In the genomic region with DNA sequence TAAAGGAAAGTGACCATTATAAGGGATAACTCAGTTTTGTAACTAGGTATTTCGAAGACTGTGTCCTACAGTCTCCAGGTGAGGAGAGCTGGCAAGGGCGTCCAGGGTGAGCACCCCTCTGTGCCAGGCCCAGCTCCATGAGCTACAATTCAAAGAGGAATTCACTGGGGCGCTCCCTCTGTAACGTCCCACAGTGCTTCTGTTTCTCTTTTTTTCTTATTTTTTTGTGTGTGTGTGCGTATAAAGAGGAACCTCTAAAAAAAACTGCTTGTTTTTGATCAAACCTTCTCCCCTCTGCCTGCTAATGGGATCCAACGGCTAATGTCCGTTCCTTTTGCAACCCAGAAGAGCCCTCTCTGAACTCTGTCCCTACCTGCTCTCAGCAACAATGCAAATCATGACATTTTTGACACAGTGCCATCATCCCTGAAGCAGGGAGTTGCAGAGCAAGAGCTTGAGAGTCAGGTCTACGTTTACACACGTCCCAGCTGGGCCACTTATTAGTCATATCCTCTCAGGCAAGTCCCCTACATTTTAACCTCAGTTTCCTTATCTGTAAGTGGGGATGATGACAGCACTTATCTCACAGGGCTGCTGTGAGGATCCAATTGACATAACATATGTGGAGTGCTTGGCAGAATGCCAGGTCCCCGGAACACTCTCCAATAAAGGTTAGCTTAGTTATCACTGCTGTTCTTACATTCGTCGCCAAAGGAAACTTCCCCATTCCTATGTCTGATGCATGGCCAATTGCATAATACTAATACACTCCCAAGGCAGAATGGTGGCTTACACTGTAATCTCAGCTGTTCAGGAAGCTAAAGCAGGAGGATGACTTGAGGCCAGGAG, we compare ENCODE assay signal across 8 cellular contexts. TPM values are rescaled to one million over a fixed set of nuclear protein-coding genes. Genes with fewer than 3 reads are reported as not detected.
DNase-seq lines count a peak whose midpoint lies in the region; ATAC-seq, FAIRE-seq and TF ChIP-seq lines count a peak whose summit lies in the region.

No MANE protein-coding gene starts in this region.

- H3K27me3 ChIP-seq in HL-60 (ENCODE audit: insufficient read depth, poor library complexity, severe bottlenecking) (no peaks in the 10 kb centered on the region), brain microvascular endothelial cell (replicated peaks) (no peaks in the 10 kb centered on the region), lower lobe of right lung (ENCODE audit: low read depth) (no peaks in the 10 kb centered on the region)

- no peak for FAIRE-seq in A549 (lab: Jason Lieb, UNC)

- H3K4me3 ChIP-seq in A549 (no peak overlapping the region), HL-60 (replicated peaks; ENCODE audit: insufficient read depth, low read length) (no peak overlapping the region), brain microvascular endothelial cell (ENCODE audit: low read depth, low read length) (no peak overlapping the region), lower lobe of right lung (no peak overlapping the region)

- H3K4me1 ChIP-seq in A549 (peaks cover 25% of the 10 kb centered on the region), lower lobe of right lung (peaks cover 17% of the 10 kb centered on the region)

- intact Hi-C loops in lower lobe of right lung (cut with DNase I): no loop called here

- TF ChIP-seq RAD21 in A549 (conservative IDR thresholded peaks at IDR 0.05 in 1 of 2, IDR thresholded peaks at IDR 0.05 in 1 of 2): 0 out of 5 replicates have a peak, but pooled peaks of 1 of the 2 experiments have one; percentile 4

- 30% methylated on average over 12 of the region's 12 CpGs for WGBS in A549 (ENCODE audit: missing lambda C conversion rate)

- peaks cover 34% of the 10 kb centered on the region for H3K36me3 ChIP-seq in brain microvascular endothelial cell (replicated peaks)
- peaks cover 80% of the 10 kb centered on the region for H3K36me3 ChIP-seq in lower lobe of right lung

- no peaks in the 10 kb centered on the region for H3K9me3 ChIP-seq in A549
- H3K9me3 ChIP-seq in lower lobe of right lung: no peaks in the 10 kb centered on the region

- ATAC-seq in A549 (peak; percentile 86 to 97), lower lobe of right lung (peak; percentile 95 to 96)

- DNase-seq in A549 (ENCODE audit: low read depth in 1 of 2, low spot score in 1 of 2) (peak; percentile 46 to 85), GM13976 (ENCODE audit: low spot score) (peak; percentile 81), HL-60 (ENCODE audit: low read depth in 1 of 2, low spot score in 1 of 2) (peak; percentile 90 to 94), brain microvascular endothelial cell (peak; percentile 100), lower lobe of right lung (peak; percentile 94), ureter (ENCODE audit: low spot score) (peak; percentile 94), NCI-H774 (lab: John Stamatoyannopoulos, UW) (no peak)

- in situ Hi-C loops in GM13976 (cut with MboI; ENCODE audit: low sequenced_read_pairs, unreplicated experiment) (no loop called here), brain microvascular endothelial cell (cut with HindIII; ENCODE audit: low pct_ligation_motif_present, low sequenced_read_pairs) (no loop called here)

- TF ChIP-seq CTCF in A549 (IDR thresholded peaks at IDR 0.05) (no peak), GM13976 (IDR thresholded peaks at IDR 0.05; ENCODE audit: borderline replicate concordance, control extremely low read depth, extremely low read depth, insufficient read depth, missing control alignments) (no peak), HL-60 (IDR thresholded peaks at IDR 0.05; ENCODE audit: insufficient read depth, low read length) (no peak), brain microvascular endothelial cell (IDR thresholded peaks at IDR 0.05; ENCODE audit: low read depth, low read length, missing control alignments) (peak; percentile 2), lower lobe of right lung (IDR thresholded peaks at IDR 0.05) (no peak)

- CTCF ChIA-PET in A549 (lab: Yijun Ruan, JAX): interaction anchor here (0.6 to 1.3 kb wide), 4 partner anchors 17 to 230 kb away, joined by 3 to 6 read pairs (median 4); no protein-coding TSS in a partner anchor

- POLR2A ChIA-PET in A549 (lab: Yijun Ruan, JAX): interaction anchor here (1.0 to 1.4 kb wide), 5 partner anchors 10 to 62 kb away, joined by 3 to 8 read pairs (median 4); a partner anchor contains a TSS

- H3K4me2 ChIP-seq in A549: peak overlapping the region; percentile 56

- TF ChIP-seq EP300 in A549 (IDR thresholded peaks at IDR 0.05): no peak

- H3K27ac ChIP-seq in A549 (peak overlapping the region; percentile 63 to 84; a peak in 5 of 6 replicates), HL-60 (replicated peaks) (peak overlapping the region; percentile 39), brain microvascular endothelial cell (peak overlapping the region; percentile 58), lower lobe of right lung (peak overlapping the region; percentile 75)

- TF ChIP-seq POLR2A in A549 (IDR thresholded peaks at IDR 0.05; ENCODE audit: low read length): no peak

TF ChIP-seq in A549, 52 proteins besides CTCF, POLR2A, EP300 and RAD21:
- TF ChIP-seq JUNB (IDR thresholded peaks at IDR 0.05) (peak; percentile 46; the same call in 1 of the 2 replicates), CEBPB (IDR thresholded peaks at IDR 0.05) (peak; percentile 50 to 78; a peak in 3 of 4 replicates), FOSL2 (IDR thresholded peaks at IDR 0.05) (no peak; the same call in 1 of the 2 replicates), FOSL2 (CRISPR knock-in tag; IDR thresholded peaks at IDR 0.05) (peak; percentile 65), HOXB13 (CRISPR knock-in tag; IDR thresholded peaks at IDR 0.05; ENCODE audit: low read depth) (no peak), GATA3 (IDR thresholded peaks at IDR 0.05; ENCODE audit: borderline replicate concordance) (peak; percentile 37; the same call in 1 of the 2 replicates), KDM1A (IDR thresholded peaks at IDR 0.05; ENCODE audit: low read depth) (no peak), SMC3 (IDR thresholded peaks at IDR 0.05) (peak; percentile 22; the same call in 1 of the 3 replicates)
- TF ChIP-seq, protein P1, sequence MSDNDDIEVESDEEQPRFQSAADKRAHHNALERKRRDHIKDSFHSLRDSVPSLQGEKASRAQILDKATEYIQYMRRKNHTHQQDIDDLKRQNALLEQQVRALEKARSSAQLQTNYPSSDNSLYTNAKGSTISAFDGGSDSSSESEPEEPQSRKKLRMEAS (IDR thresholded peaks at IDR 0.05): 0 out of 2 replicates have a peak, but pooled peaks have one; percentile 24

TF ChIP-seq in PFSK-1, 5 proteins besides CTCF, POLR2A, EP300 and RAD21 (continues in another document):
- TF ChIP-seq SIN3A (IDR thresholded peaks at IDR 0.05; ENCODE audit: borderline replicate concordance, insufficient read depth, low read length) (peak; percentile 79; the same call in 1 of the 2 replicates), POLR2AphosphoS5 (IDR thresholded peaks at IDR 0.05; ENCODE audit: low read depth, low read length) (no peak)
- TF ChIP-seq, protein P2, sequence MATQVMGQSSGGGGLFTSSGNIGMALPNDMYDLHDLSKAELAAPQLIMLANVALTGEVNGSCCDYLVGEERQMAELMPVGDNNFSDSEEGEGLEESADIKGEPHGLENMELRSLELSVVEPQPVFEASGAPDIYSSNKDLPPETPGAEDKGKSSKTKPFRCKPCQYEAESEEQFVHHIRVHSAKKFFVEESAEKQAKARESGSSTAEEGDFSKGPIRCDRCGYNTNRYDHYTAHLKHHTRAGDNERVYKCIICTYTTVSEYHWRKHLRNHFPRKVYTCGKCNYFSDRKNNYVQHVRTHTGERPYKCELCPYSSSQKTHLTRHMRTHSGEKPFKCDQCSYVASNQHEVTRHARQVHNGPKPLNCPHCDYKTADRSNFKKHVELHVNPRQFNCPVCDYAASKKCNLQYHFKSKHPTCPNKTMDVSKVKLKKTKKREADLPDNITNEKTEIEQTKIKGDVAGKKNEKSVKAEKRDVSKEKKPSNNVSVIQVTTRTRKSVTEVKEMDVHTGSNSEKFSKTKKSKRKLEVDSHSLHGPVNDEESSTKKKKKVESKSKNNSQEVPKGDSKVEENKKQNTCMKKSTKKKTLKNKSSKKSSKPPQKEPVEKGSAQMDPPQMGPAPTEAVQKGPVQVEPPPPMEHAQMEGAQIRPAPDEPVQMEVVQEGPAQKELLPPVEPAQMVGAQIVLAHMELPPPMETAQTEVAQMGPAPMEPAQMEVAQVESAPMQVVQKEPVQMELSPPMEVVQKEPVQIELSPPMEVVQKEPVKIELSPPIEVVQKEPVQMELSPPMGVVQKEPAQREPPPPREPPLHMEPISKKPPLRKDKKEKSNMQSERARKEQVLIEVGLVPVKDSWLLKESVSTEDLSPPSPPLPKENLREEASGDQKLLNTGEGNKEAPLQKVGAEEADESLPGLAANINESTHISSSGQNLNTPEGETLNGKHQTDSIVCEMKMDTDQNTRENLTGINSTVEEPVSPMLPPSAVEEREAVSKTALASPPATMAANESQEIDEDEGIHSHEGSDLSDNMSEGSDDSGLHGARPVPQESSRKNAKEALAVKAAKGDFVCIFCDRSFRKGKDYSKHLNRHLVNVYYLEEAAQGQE (IDR thresholded peaks at IDR 0.05; ENCODE audit: insufficient read depth in 1 of 2, low read depth in 2 of 2, low read length in 2 of 2): peak in 1 of 2 experiments; percentile 26; a peak in 1 of 4 replicates

RNA-seq across cellular contexts. Expression of a gene that starts 16.9 kb away (rescaled TPM):
- 31.6 and 38.0 TPM in 2 replicates for polyA plus RNA-seq in A549 (2011; rRNA removed)
- polyA plus RNA-seq in A549 (2012; cell fraction: cytosol; rRNA removed): 38.4 and 40.1 TPM in 2 replicates
- polyA plus RNA-seq in A549 (2012; cell fraction: nucleus; rRNA removed): 44.8 and 50.3 TPM in 2 replicates
- 24.9 to 27.2 TPM (median 26.8 TPM) in 3 replicates for polyA plus RNA-seq in A549 (2017; fragmentation: RNase III; extraction: RNeasy Plus Mini Kit Qiagen cat#74134 plus additional on column Dnase treatment)
- 47.1 and 48.2 TPM in 2 replicates for polyA minus RNA-seq in A549 (2011; rRNA and poly(A)+ RNA removed)
- 115 TPM for polyA plus RNA-seq in PFSK-1 (2012; ENCODE audit: insufficient read length, low read depth)
- 65.4 TPM for total RNA-seq in lower lobe of right lung
- total RNA-seq in ureter: 147 TPM

RNA-seq across cellular contexts. Expression of a gene that starts 54.0 kb away (rescaled TPM):
- polyA plus RNA-seq in A549 (2011; rRNA removed): 115 and 143 TPM in 2 replicates
- 241 and 269 TPM in 2 replicates for polyA plus RNA-seq in A549 (2012; cell fraction: cytosol; rRNA removed)
- polyA plus RNA-seq in A549 (2012; cell fraction: nucleus; rRNA removed): 93.8 and 119 TPM in 2 replicates
- polyA plus RNA-seq in A549 (2017; fragmentation: RNase III; extraction: RNeasy Plus Mini Kit Qiagen cat#74134 plus additional on column Dnase treatment): 171 to 204 TPM (median 179 TPM) in 3 replicates
- polyA minus RNA-seq in A549 (2011; rRNA and poly(A)+ RNA removed): 87.4 and 95.5 TPM in 2 replicates
- polyA plus RNA-seq in PFSK-1 (2012; ENCODE audit: insufficient read length, low read depth): 221 TPM
- 80.3 TPM for total RNA-seq in lower lobe of right lung
- 104 TPM for total RNA-seq in ureter

RNA-seq across cellular contexts. Expression of a gene that starts 54.4 kb away (rescaled TPM):
- polyA plus RNA-seq in A549 (2011; rRNA removed): 13.3 and 14.5 TPM in 2 replicates
- polyA plus RNA-seq in A549 (2012; cell fraction: cytosol; rRNA removed): 24.6 and 31.0 TPM in 2 replicates
- polyA plus RNA-seq in A549 (2012; cell fraction: nucleus; rRNA removed): 18.2 and 25.6 TPM in 2 replicates
- 11.4 to 13.0 TPM (median 13.0 TPM) in 3 replicates for polyA plus RNA-seq in A549 (2017; fragmentation: RNase III; extraction: RNeasy Plus Mini Kit Qiagen cat#74134 plus additional on column Dnase treatment)
- polyA minus RNA-seq in A549 (2011; rRNA and poly(A)+ RNA removed): 7.6 and 8.2 TPM in 2 replicates
- polyA plus RNA-seq in PFSK-1 (2012; ENCODE audit: insufficient read length, low read depth): 36.4 TPM
- 18.3 TPM for total RNA-seq in lower lobe of right lung
- 21.8 TPM for total RNA-seq in ureter
